In genomic region chrX:85928606-85929005, GRCh38 we compare ENCODE assay signal across 21 cellular contexts.
A peak's percentile ranks its signal among the peaks of the same experiment; 100 is the strongest.
DNase-seq lines count a peak whose midpoint lies in the region; ATAC-seq, FAIRE-seq and TF ChIP-seq lines count a peak whose summit lies in the region.
"Had no signal": no experiment of that assay in that cellular context is flagged by ENCODE, and none has a peak within 500 bp of the region (broad histone marks: within the 10 kb centered on the region; RNA-seq: fewer than 3 reads in every experiment).

No MANE protein-coding gene starts in this region.

- BruUV-seq in K562 (replicated peaks; lab: Mats Ljungman, UMichigan), result no TSS peak

- no peaks in the 10 kb centered on the region for H3K79me2 ChIP-seq in K562 (ENCODE audit: control insufficient read depth, insufficient read depth, low read length)

- H3K4me2 ChIP-seq in K562 (ENCODE audit: insufficient read depth, low read length), result no peak overlapping the region

- H3K27ac ChIP-seq in adrenal gland, result peak overlapping the region in 1 of 5 donors; percentile 43
- H3K27ac ChIP-seq in K562 (ENCODE audit: extremely low read depth, low read depth, low read length), result no peak overlapping the region
- H3K27ac ChIP-seq in kidney (ENCODE audit: low read depth in 2 of 2, low read length in 2 of 2), result no peak overlapping the region
- H3K27ac ChIP-seq in pancreas, result no peak overlapping the region

- H3K4me1 ChIP-seq in adrenal gland (replicated peaks in 1 of 2) (peaks cover 3 to 27% of the 10 kb centered on the region in 2 donors), K562 (replicated peaks in 1 of 2; ENCODE audit: control insufficient read depth in 2 of 2, insufficient read depth in 2 of 2, low read length in 2 of 2) (no peaks in the 10 kb centered on the region; a peak in 1 of 5 replicates), kidney (ENCODE audit: control insufficient read depth in 1 of 2, insufficient read depth in 1 of 2, low read depth in 1 of 2, low read length in 2 of 2) (no peaks in the 10 kb centered on the region), pancreas (no peaks in the 10 kb centered on the region)
- H3K4me1 ChIP-seq: BE2C, Caco-2 had no signal

- H3K27me3 ChIP-seq in adrenal gland (no peaks in the 10 kb centered on the region), K562 (ENCODE audit: control insufficient read depth in 2 of 2, insufficient read depth in 2 of 2, low read length in 2 of 2) (no peaks in the 10 kb centered on the region), pancreas (no peaks in the 10 kb centered on the region)
- H3K27me3 ChIP-seq: BE2C had no signal

- in situ Hi-C loops in K562 (cut with MboI), result no loop called here

- H4K20me1 ChIP-seq in K562 (replicated peaks; ENCODE audit: control insufficient read depth, insufficient read depth, low read length), result no peaks in the 10 kb centered on the region

- POLR2A ChIA-PET in K562 (lab: Yijun Ruan, JAX), result interaction anchor here (0.8 kb wide), 1 partner anchor 9 kb away, joined by 3 read pairs; no protein-coding TSS in a partner anchor

- CTCF ChIA-PET in K562 (lab: Yijun Ruan, JAX; ENCODE audit: low intra/inter-chr PET ratio), result no interaction called here

- H3K9ac ChIP-seq in K562 (ENCODE audit: insufficient read depth in 1 of 2, low read depth in 2 of 2, low read length in 2 of 2), result no peak overlapping the region
- no peak overlapping the region for H3K9ac ChIP-seq in kidney (ENCODE audit: low read length in 2 of 2)

- H3K9me1 ChIP-seq in K562 (ENCODE audit: control insufficient read depth, insufficient read depth, low read length), result no peaks in the 10 kb centered on the region

- ATAC-seq in K562 (no peak), pancreas (peak in 1 of 4 donors; percentile 21), GM21447 (IDR thresholded peaks at IDR 0.05; ENCODE audit: unreplicated experiment) (no peak)
- ATAC-seq: HCT116 had no signal

- 18 to 37% (median 34%) methylated on average over 1 of the region's 1 CpG for WGBS in adrenal gland, 4 donors
- WGBS in K562 (ENCODE audit: insufficient coverage, low coverage, missing lambda C conversion rate), result 0% methylated on average over 1 of the region's 1 CpG
- WGBS in pancreas, 2 donors, result 11 to 21% methylated on average over 1 of the region's 1 CpG

- TF ChIP-seq POLR2A in adrenal gland (IDR thresholded peaks at IDR 0.05) (no peak), K562 (conservative IDR thresholded peaks at IDR 0.05) (no peak)

- TF ChIP-seq CTCF in adrenal gland (IDR thresholded peaks at IDR 0.05) (no peak), K562 (IDR thresholded peaks at IDR 0.05 in 2 of 3, conservative IDR thresholded peaks at IDR 0.05 in 1 of 3; ENCODE audit: insufficient read depth in 2 of 3, low read depth in 1 of 3, low read length in 3 of 3) (no peak), kidney (IDR thresholded peaks at IDR 0.05; ENCODE audit: borderline replicate concordance, extremely low read depth, insufficient read depth) (no peak), pancreas (IDR thresholded peaks at IDR 0.05) (no peak)

- FAIRE-seq in K562 (lab: Jason Lieb, UNC) (no peak), kidney (lab: Jason Lieb, UNC) (peak; percentile 32), pancreas (lab: Jason Lieb, UNC) (peak; percentile 49)
- FAIRE-seq: A204.1, D721Med, GM12892, GM18507, HTR-8/SVneo had no signal

- H3K4me3 ChIP-seq in adrenal gland (no peak overlapping the region), K562 (no peak overlapping the region), kidney (ENCODE audit: low read length in 2 of 2) (no peak overlapping the region), pancreas (no peak overlapping the region)

- no peaks in the 10 kb centered on the region for H3K36me3 ChIP-seq in adrenal gland (replicated peaks in 1 of 2)
- no peaks in the 10 kb centered on the region for H3K36me3 ChIP-seq in K562 (ENCODE audit: control insufficient read depth, insufficient read depth, low read length)
- H3K36me3 ChIP-seq in kidney (ENCODE audit: control insufficient read depth in 1 of 2, insufficient read depth in 2 of 2, low read length in 2 of 2), result no peaks in the 10 kb centered on the region
- no peaks in the 10 kb centered on the region for H3K36me3 ChIP-seq in pancreas
- H3K36me3 ChIP-seq: BE2C had no signal

- TF ChIP-seq EP300 in K562 (IDR thresholded peaks at IDR 0.05; ENCODE audit: low read length), result no peak

- H2AFZ ChIP-seq in K562 (ENCODE audit: low read depth, low read length), result no peak overlapping the region

- no peaks in the 10 kb centered on the region for H3K9me3 ChIP-seq in adrenal gland (replicated peaks in 1 of 3)
- H3K9me3 ChIP-seq in K562 (replicated peaks; ENCODE audit: control insufficient read depth, insufficient read depth, low read depth, low read length), result no peaks in the 10 kb centered on the region
- H3K9me3 ChIP-seq in kidney (ENCODE audit: control insufficient read depth in 1 of 2, low read length in 2 of 2), result no peaks in the 10 kb centered on the region
- H3K9me3 ChIP-seq in pancreas, result no peaks in the 10 kb centered on the region
- H3K9me3 ChIP-seq: BE2C, Caco-2 had no signal

- peak; percentile 32 to 69 (median 49) for DNase-seq in adrenal gland
- DNase-seq in K562 (ENCODE audit: extremely low read depth in 1 of 4, low spot score in 3 of 4), result no peak
- no peak for DNase-seq in kidney
- no peak for DNase-seq in pancreas
- no peak for DNase-seq in dermis blood vessel endothelial cell
- DNase-seq in SKM-1 (lab: John Stamatoyannopoulos, UW; ENCODE audit: unreplicated experiment), result no peak
- DNase-seq: ACHN; BE2C; C1 segment of cervical spinal cord; Caco-2; CD4-positive, alpha-beta T cell; GDM1; GOT3; HFFc6 had no signal

- intact Hi-C loops in adrenal gland (cut with DNase I) (no loop called here), K562 (cut with micrococcal nuclease) (no loop called here), kidney (cut with DNase I) (no loop called here), pancreas (cut with DNase I) (no loop called here)

- no peak for TF ChIP-seq RAD21 in K562 (CRISPR knock-in tag; conservative IDR thresholded peaks at IDR 0.05 in 1 of 2, IDR thresholded peaks at IDR 0.05 in 1 of 2)

TF ChIP-seq in K562, 482 proteins besides CTCF, POLR2A, EP300 and RAD21:
- TF ChIP-seq, protein P1, sequence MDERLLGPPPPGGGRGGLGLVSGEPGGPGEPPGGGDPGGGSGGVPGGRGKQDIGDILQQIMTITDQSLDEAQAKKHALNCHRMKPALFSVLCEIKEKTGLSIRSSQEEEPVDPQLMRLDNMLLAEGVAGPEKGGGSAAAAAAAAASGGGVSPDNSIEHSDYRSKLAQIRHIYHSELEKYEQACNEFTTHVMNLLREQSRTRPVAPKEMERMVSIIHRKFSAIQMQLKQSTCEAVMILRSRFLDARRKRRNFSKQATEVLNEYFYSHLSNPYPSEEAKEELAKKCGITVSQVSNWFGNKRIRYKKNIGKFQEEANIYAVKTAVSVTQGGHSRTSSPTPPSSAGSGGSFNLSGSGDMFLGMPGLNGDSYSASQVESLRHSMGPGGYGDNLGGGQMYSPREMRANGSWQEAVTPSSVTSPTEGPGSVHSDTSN (CRISPR knock-in tag; IDR thresholded peaks at IDR 0.05; ENCODE audit: low read depth), result no peak
- TF ChIP-seq, protein P1 (tag; conservative IDR thresholded peaks at IDR 0.05; ENCODE audit: low read depth), result peak; percentile 37
- TF ChIP-seq ZFP36 (IDR thresholded peaks at IDR 0.05; ENCODE audit: low read depth, low read length, partially characterized antibody), result no peak

Comparison
In these comparisons a context has a peak if more than half of its experiments do, and no peak if none do; other contexts are left out.
1. DNase-seq: peak in adrenal gland (7 of 7); none in K562 (0 of 4), kidney (single experiment), pancreas (0 of 6), dermis blood vessel endothelial cell (single experiment) and SKM-1 (single experiment).